In the genomic region with DNA sequence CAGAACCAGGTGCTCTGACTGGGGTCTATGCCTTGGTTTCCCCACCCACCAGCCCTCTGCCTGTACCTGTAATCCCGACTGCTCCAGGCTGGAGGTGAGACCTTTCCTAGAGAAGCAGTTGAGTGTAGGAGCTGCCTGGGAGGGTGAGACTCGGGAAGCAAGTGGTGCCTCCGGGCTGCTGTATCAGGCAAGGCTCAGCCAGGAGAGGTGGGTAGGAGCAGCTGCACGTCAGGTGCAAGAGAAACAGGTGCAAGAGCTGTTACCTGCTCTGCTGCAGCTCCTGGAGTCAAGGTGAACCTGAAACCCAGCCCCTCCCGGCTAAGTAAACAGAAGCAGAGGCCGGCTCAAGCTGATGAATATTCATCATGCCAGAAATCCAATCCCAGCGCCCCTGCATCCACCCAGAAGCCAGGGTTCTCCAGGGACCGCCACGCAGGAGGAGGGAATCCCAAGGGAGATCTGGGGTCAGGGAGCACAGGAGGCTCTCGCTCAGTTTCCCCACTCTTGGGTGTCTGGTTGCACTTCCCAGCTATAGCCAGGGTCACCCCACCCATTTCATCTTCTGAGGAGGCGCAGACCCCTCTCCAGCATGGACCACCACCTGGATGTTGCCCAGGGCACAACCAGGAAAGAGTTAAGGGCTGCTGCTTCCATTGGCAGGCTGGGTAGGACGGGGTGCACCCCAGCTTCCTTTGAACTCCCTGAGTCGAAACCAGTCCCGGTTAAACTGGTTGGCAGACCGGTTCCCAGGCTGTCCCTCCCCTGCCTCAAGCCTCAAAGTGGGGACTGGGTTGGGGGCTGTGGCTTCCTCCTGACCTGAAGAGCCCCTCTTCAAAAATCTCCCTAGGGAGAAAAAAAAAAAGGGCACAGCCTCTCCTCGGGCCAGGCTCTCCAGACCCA, we compare ENCODE assay signal across 13 cellular contexts. TPM values are rescaled to one million over a fixed set of nuclear protein-coding genes. Genes with fewer than 3 reads are reported as not detected.
A peak's percentile ranks its signal among the peaks of the same experiment; 100 is the strongest.
DNase-seq lines count a peak whose midpoint lies in the region; ATAC-seq and TF ChIP-seq lines count a peak whose summit lies in the region.
"Had no signal": no experiment of that assay in that cellular context is flagged by ENCODE, and none has a peak within 500 bp of the region (broad histone marks: within the 10 kb centered on the region; RNA-seq: fewer than 3 reads in every experiment).

A gene with protein sequence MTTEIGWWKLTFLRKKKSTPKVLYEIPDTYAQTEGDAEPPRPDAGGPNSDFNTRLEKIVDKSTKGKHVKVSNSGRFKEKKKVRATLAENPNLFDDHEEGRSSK (minus strand): TSS at position 293 of the 900 bp plus-strand sequence. CDS start 4,649 bp downstream, outside the sequence.

- H3K4me3 ChIP-seq in HCT116 (replicated peaks in 1 of 2; ENCODE audit: low read depth in 1 of 2, low read length in 2 of 2), result peak within 1 kb of the TSS in 1 of 2 experiments; percentile 23; a peak in 1 of 4 replicates
- H3K4me3 ChIP-seq in epithelial cell of proximal tubule (ENCODE audit: low read depth, low read length), result peak within 1 kb of the TSS; percentile 44
- H3K4me3 ChIP-seq in neuronal stem cell (ENCODE audit: low read length in 2 of 2), result no peak within 1 kb of the TSS
- H3K4me3 ChIP-seq in gastroesophageal sphincter, result no peak within 1 kb of the TSS

- ATAC-seq in HCT116 (peak; percentile 44), HG02970 (IDR thresholded peaks at IDR 0.05; ENCODE audit: low FRiP score, unreplicated experiment) (no peak), GM18502 (IDR thresholded peaks at IDR 0.05; ENCODE audit: poor library complexity, unreplicated experiment) (no peak), gastroesophageal sphincter (no peak)

- DNase-seq in HCT116 (ENCODE audit: low read depth, low spot score) (no peak), NCI-H2107 (lab: John Stamatoyannopoulos, UW) (peak; percentile 92), epithelial cell of proximal tubule (ENCODE audit: low read depth) (no peak), neuronal stem cell (ENCODE audit: low spot score) (no peak)
- no peak for DNase-seq in NK-92 treated with Interleukin-12 subunit alpha and Interleukin-12 subunit beta, amount 100 ng/mL, for 24 hours (lab: John Stamatoyannopoulos, UW)
- DNase-seq: activated gamma-delta T cell, DND-41, midbrain had no signal

- TF ChIP-seq EP300 in gastroesophageal sphincter (IDR thresholded peaks at IDR 0.05), result no peak

- peak within 1 kb of the TSS; percentile 30 for H2BK12ac ChIP-seq in neuronal stem cell (ENCODE audit: low read length)

- BruUV-seq in HCT116 (replicated peaks; lab: Mats Ljungman, UMichigan), result no TSS peak

- peak within 1 kb of the TSS; percentile 34 for H3K9ac ChIP-seq in HCT116 (ENCODE audit: low read length)
- H3K9ac ChIP-seq in neuronal stem cell (ENCODE audit: low read depth, low read length, poor library complexity), result peak within 1 kb of the TSS; percentile 64

- no peak within 1 kb of the TSS for H3K4ac ChIP-seq in neuronal stem cell (ENCODE audit: low read length)

- no peaks in the 10 kb centered on the region for H3K9me2 ChIP-seq in HCT116 (ENCODE audit: insufficient read depth)

- H3K36me3 ChIP-seq in HCT116 (ENCODE audit: control insufficient read depth in 1 of 2, insufficient read depth in 2 of 2, low read length in 2 of 2), result no peaks in the 10 kb centered on the region
- H3K36me3 ChIP-seq in neuronal stem cell (replicated peaks in 1 of 2; ENCODE audit: control insufficient read depth in 2 of 2, insufficient read depth in 2 of 2, low read length in 2 of 2), result no peaks in the 10 kb centered on the region
- H3K36me3 ChIP-seq in gastroesophageal sphincter, result peaks cover 0 to under 1% of the 10 kb centered on the region in 2 donors

- no peak within 1 kb of the TSS for H4K91ac ChIP-seq in neuronal stem cell (ENCODE audit: low read depth, low read length, poor library complexity)

- no peak within 1 kb of the TSS for H2BK15ac ChIP-seq in neuronal stem cell (ENCODE audit: low read length)

- no peak for TF ChIP-seq RAD21 in HCT116 (IDR thresholded peaks at IDR 0.05; ENCODE audit: low read depth)

- H3K18ac ChIP-seq in neuronal stem cell (ENCODE audit: low read length), result peak within 1 kb of the TSS; percentile 55

- H3K4me2 ChIP-seq in HCT116 (ENCODE audit: low read length) (peak within 1 kb of the TSS; percentile 71), neuronal stem cell (ENCODE audit: insufficient read depth, low read length, poor library complexity, severe bottlenecking) (no peak within 1 kb of the TSS)

- H3K27me3 ChIP-seq in HCT116 (ENCODE audit: insufficient read depth, low read length) (no peaks in the 10 kb centered on the region), neuronal stem cell (ENCODE audit: control insufficient read depth in 3 of 3, insufficient read depth in 3 of 3, low read depth in 1 of 3, low read length in 3 of 3) (peaks cover 0 to 46% (median 3%) of the 10 kb centered on the region in 3 experiments), gastroesophageal sphincter (no peaks in the 10 kb centered on the region)

- H3K9me3 ChIP-seq in HCT116 (ENCODE audit: control insufficient read depth in 1 of 2, insufficient read depth in 1 of 2, low read depth in 1 of 2, low read length in 2 of 2), result no peaks in the 10 kb centered on the region
- no peaks in the 10 kb centered on the region for H3K9me3 ChIP-seq in neuronal stem cell (replicated peaks in 1 of 2; ENCODE audit: control insufficient read depth in 2 of 2, insufficient read depth in 1 of 2, low read depth in 1 of 2, low read length in 2 of 2)
- H3K9me3 ChIP-seq in gastroesophageal sphincter, result no peaks in the 10 kb centered on the region

- TF ChIP-seq CTCF in HCT116 (IDR thresholded peaks at IDR 0.05 in 2 of 3, conservative IDR thresholded peaks at IDR 0.05 in 1 of 3; ENCODE audit: borderline replicate concordance in 1 of 3, insufficient read depth in 1 of 3, low read depth in 2 of 3, low read length in 2 of 3) (no peak), epithelial cell of proximal tubule (conservative IDR thresholded peaks at IDR 0.05; ENCODE audit: low read depth, low read length) (no peak), gastroesophageal sphincter (IDR thresholded peaks at IDR 0.05) (no peak)

- H4K20me1 ChIP-seq in HCT116 (ENCODE audit: insufficient read depth), result no peaks in the 10 kb centered on the region

- H3K27ac ChIP-seq in HCT116 (ENCODE audit: low read depth, low read length) (peak within 1 kb of the TSS; percentile 34; the same call in 1 of the 2 replicates), neuronal stem cell (replicated peaks; ENCODE audit: low read length) (no peak within 1 kb of the TSS), gastroesophageal sphincter (no peak within 1 kb of the TSS)

- H4K8ac ChIP-seq in neuronal stem cell (ENCODE audit: low read depth, low read length), result no peak within 1 kb of the TSS

- no peak within 1 kb of the TSS for H2BK5ac ChIP-seq in neuronal stem cell (ENCODE audit: low read length)

- TF ChIP-seq POLR2A in HCT116 (IDR thresholded peaks at IDR 0.05; ENCODE audit: borderline replicate concordance, extremely low read depth, insufficient read depth, insufficient read length), result no peak
- TF ChIP-seq POLR2A in gastroesophageal sphincter (IDR thresholded peaks at IDR 0.05), result no peak

- H3K79me1 ChIP-seq in neuronal stem cell (ENCODE audit: low read depth, low read length), result no peaks in the 10 kb centered on the region

- H2AK5ac ChIP-seq in neuronal stem cell (ENCODE audit: low read depth, low read length), result peak within 1 kb of the TSS; percentile 23

- H2BK120ac ChIP-seq in neuronal stem cell (ENCODE audit: low read depth, low read length), result no peak within 1 kb of the TSS

- H3K4me1 ChIP-seq in HCT116 (ENCODE audit: control insufficient read depth in 1 of 2, insufficient read depth in 2 of 2, low read length in 2 of 2) (peaks cover 41 to 60% of the 10 kb centered on the region in 2 experiments), neuronal stem cell (ENCODE audit: control insufficient read depth in 2 of 2, insufficient read depth in 1 of 2, low read depth in 1 of 2, low read length in 2 of 2) (peaks cover 8 to 10% of the 10 kb centered on the region in 2 donors), gastroesophageal sphincter (no peaks in the 10 kb centered on the region)

- RAD21 ChIA-PET in HCT116 (lab: Charles Lee; ENCODE audit: low non-redundant PET in 1 of 2, low total read pairs in 2 of 2, uncharacterized antibody in 2 of 2, unreplicated experiment in 2 of 2), result interaction anchor here in 1 of 2 experiments (0.9 kb wide), 1 partner anchor 11 kb away, joined by 3 read pairs; no protein-coding TSS in a partner anchor

- peak within 1 kb of the TSS; percentile 28 for H3K14ac ChIP-seq in neuronal stem cell (ENCODE audit: low read length)

- no peaks in the 10 kb centered on the region for H3K79me2 ChIP-seq in HCT116 (ENCODE audit: insufficient read depth, low read length)

- no CpG with 5 or more reads among the region's 16 CpGs for WGBS in neuronal stem cell (ENCODE audit: extremely low coverage in 2 of 2, insufficient read length in 2 of 2, insufficient replicate concordance in 1 of 2), 2 donors
- 37% methylated on average over 2 of the region's 16 CpGs; no CpG with 5 or more reads in 1 of the 2 donors for WGBS in gastroesophageal sphincter (ENCODE audit: low coverage in 1 of 2), 2 donors

- POLR2A ChIA-PET in HCT116 (lab: Charles Lee), result interaction anchor here (0.6 to 3.1 kb wide), 4 partner anchors 11 to 307 kb away, joined by 3 to 15 read pairs (median 4); a partner anchor contains a TSS

- H2AFZ ChIP-seq in HCT116 (ENCODE audit: low read depth, low read length, poor library complexity, severe bottlenecking) (no peak within 1 kb of the TSS), neuronal stem cell (ENCODE audit: low read length) (no peak within 1 kb of the TSS)

- CTCF ChIA-PET in HCT116 (lab: Charles Lee), result interaction anchor here (0.9 to 4.2 kb wide), 8 partner anchors 9 to 60 kb away, joined by 4 to 32 read pairs (median 10); a partner anchor contains a TSS

- H3K23ac ChIP-seq in neuronal stem cell (ENCODE audit: low read depth, low read length, poor library complexity), result peak within 1 kb of the TSS; percentile 13

- intact Hi-C loops in HCT116 (cut with micrococcal nuclease), result no loop called here

RNA-seq across cellular contexts. Expression of the gene that starts here (rescaled TPM):
- total RNA-seq in HCT116 (2021; ENCODE audit: unreplicated experiment) (0.34 TPM), epithelial cell of proximal tubule (3.5 and 3.8 TPM in 2 replicates), gastroesophageal sphincter (1 to 10 TPM in 1 of 4 donors, under 1 TPM in 1, not detected in 2; 0.19 to 3.5 TPM)
- polyA plus RNA-seq in HCT116 (2012), result 0.84 and 0.99 TPM in 2 replicates
- polyA plus RNA-seq in neuronal stem cell (2013, experiment 1 of 2), result 0.04 TPM
- not detected for polyA plus RNA-seq in neuronal stem cell (2013, experiment 2 of 2)
- total RNA-seq: endothelial cell of umbilical vein, NCI-H460 had no signal
- polyA plus RNA-seq: endothelial cell of umbilical vein had no signal

Comparison
In these comparisons a context has a peak if more than half of its experiments do, and no peak if none do; other contexts are left out.
1. Peak in ATAC-seq, H3K27ac ChIP-seq, H3K9ac ChIP-seq and H3K4me2 ChIP-seq in HCT116; RNA of the gene not detected or under 1 TPM.